10 cellular contexts compared by ENCODE assay signal in the genomic region with DNA sequence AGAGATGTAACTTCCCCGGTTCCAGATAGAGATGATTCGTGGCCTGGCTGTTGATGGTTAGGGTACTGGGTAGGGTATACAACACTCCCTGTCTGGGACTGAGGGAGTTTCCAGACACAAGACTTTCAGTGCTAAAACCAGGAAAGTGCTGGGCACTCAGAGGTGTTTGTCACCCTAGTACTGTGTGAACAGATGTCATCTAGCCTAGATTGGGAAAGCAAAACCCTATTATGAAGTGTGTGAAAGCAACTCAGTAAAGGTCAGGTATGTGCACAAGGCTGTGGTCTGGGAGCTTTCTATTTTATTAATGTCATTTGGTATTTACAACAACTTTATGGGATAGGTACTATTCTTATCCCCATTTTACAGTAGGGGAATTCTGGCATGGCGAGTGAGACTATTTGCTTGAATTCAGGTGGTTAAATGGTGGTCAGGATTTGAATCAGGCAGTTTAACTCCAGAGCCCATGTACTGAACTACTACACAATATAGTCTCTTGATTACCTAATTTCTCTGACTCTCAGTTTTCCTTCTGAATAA. TPM values are rescaled to one million over a fixed set of nuclear protein-coding genes. Genes with fewer than 3 reads are reported as not detected.
A peak's percentile ranks its signal among the peaks of the same experiment; 100 is the strongest.
DNase-seq lines count a peak whose midpoint lies in the region; ATAC-seq and TF ChIP-seq lines count a peak whose summit lies in the region.
"Had no signal": no experiment of that assay in that cellular context is flagged by ENCODE, and none has a peak within 500 bp of the region (broad histone marks: within the 10 kb centered on the region; RNA-seq: fewer than 3 reads in every experiment).

No MANE protein-coding gene starts in this region.

- H3K9ac ChIP-seq in neural progenitor cell: peak overlapping the region; percentile 2

- H3K4me3 Mint-ChIP-seq in activated naive CD8-positive, alpha-beta T cell treated with anti-CD3 and anti-CD28 coated beads, Interleukin-2, amount 50 U/mL, for 24 hours: peak overlapping the region; percentile 98
- peak overlapping the region; percentile 54 for H3K4me3 Mint-ChIP-seq in neural progenitor cell

- peaks cover 6% of the 10 kb centered on the region for H3F3A ChIP-seq in neural progenitor cell (ENCODE audit: low read depth)

- no peaks in the 10 kb centered on the region for H3K27me3 Mint-ChIP-seq in activated naive CD8-positive, alpha-beta T cell treated with anti-CD3 and anti-CD28 coated beads, Interleukin-2, amount 50 U/mL, for 24 hours
- H3K27me3 Mint-ChIP-seq in neural progenitor cell (ENCODE audit: insufficient read depth, low read depth): peaks cover 5% of the 10 kb centered on the region

- TF ChIP-seq CTCF in neural progenitor cell (IDR thresholded peaks at IDR 0.05): no peak

- H3K4me3 ChIP-seq in GM08714 (ENCODE audit: low read length) (peak overlapping the region; percentile 38), neural progenitor cell (no peak overlapping the region)

- no peaks in the 10 kb centered on the region for H3K27me3 ChIP-seq in neural progenitor cell

- intact Hi-C loops in left cardiac atrium (cut with DNase I): loop anchor here in 1 of 2 donors (5.0 kb wide), 1 partner anchor 102 kb away; no protein-coding TSS in a partner anchor

- ATAC-seq in HG03039 (IDR thresholded peaks at IDR 0.05; ENCODE audit: unreplicated experiment): peak; percentile 34
- peak; percentile 72 for ATAC-seq in activated naive CD8-positive, alpha-beta T cell treated with anti-CD3 and anti-CD28 coated beads, Interleukin-2, amount 50 U/mL, for 24 hours
- no peak for ATAC-seq in HG03135 (IDR thresholded peaks at IDR 0.05; ENCODE audit: unreplicated experiment)
- no peak for ATAC-seq in left cardiac atrium
- ATAC-seq in GM18517 (IDR thresholded peaks at IDR 0.05; ENCODE audit: unreplicated experiment): no peak

- H3K9me3 ChIP-seq in neural progenitor cell (ENCODE audit: low read depth): no peaks in the 10 kb centered on the region

- H3K4me2 ChIP-seq in neural progenitor cell: no peak overlapping the region

- H3K27ac Mint-ChIP-seq in activated naive CD8-positive, alpha-beta T cell treated with anti-CD3 and anti-CD28 coated beads, Interleukin-2, amount 50 U/mL, for 24 hours: peak overlapping the region; percentile 95
- no peak overlapping the region for H3K27ac Mint-ChIP-seq in neural progenitor cell

- H3K36me3 Mint-ChIP-seq in activated naive CD8-positive, alpha-beta T cell treated with anti-CD3 and anti-CD28 coated beads, Interleukin-2, amount 50 U/mL, for 24 hours (ENCODE audit: low read depth): peaks cover 67% of the 10 kb centered on the region
- peaks cover 23% of the 10 kb centered on the region for H3K36me3 Mint-ChIP-seq in neural progenitor cell

- DNase-seq in activated naive CD8-positive, alpha-beta T cell treated with anti-CD3 and anti-CD28 coated beads, Interleukin-2, amount 50 U/mL, for 24 hours: peak; percentile 42
- DNase-seq in neural progenitor cell (ENCODE audit: low spot score): no peak
- no peak for DNase-seq in left cardiac atrium
- no peak for DNase-seq in NCI-H146 (lab: John Stamatoyannopoulos, UW)
- DNase-seq: NCI-H2081 treated with DMSO at 0.1 percent for 48 hours, WERI-Rb-1 had no signal

- peaks cover 17% of the 10 kb centered on the region for H3K4me1 ChIP-seq in neural progenitor cell

- peaks cover 57% of the 10 kb centered on the region for H4K20me1 ChIP-seq in neural progenitor cell (ENCODE audit: low read depth)

- H3K27ac ChIP-seq in neural progenitor cell: no peak overlapping the region
- H3K27ac ChIP-seq: WERI-Rb-1 had no signal

- H3K4me1 Mint-ChIP-seq in activated naive CD8-positive, alpha-beta T cell treated with anti-CD3 and anti-CD28 coated beads, Interleukin-2, amount 50 U/mL, for 24 hours: peaks cover 66% of the 10 kb centered on the region
- peaks cover 30% of the 10 kb centered on the region for H3K4me1 Mint-ChIP-seq in neural progenitor cell

- H3K9me3 Mint-ChIP-seq in activated naive CD8-positive, alpha-beta T cell treated with anti-CD3 and anti-CD28 coated beads, Interleukin-2, amount 50 U/mL, for 24 hours: no peaks in the 10 kb centered on the region
- H3K9me3 Mint-ChIP-seq in neural progenitor cell: no peaks in the 10 kb centered on the region

- no peak overlapping the region for H2AFZ ChIP-seq in neural progenitor cell (replicated peaks)

- peaks cover 57% of the 10 kb centered on the region for H3K79me2 ChIP-seq in neural progenitor cell (ENCODE audit: low read depth)

- H3K36me3 ChIP-seq in neural progenitor cell: peaks cover 54% of the 10 kb centered on the region

RNA-seq across cellular contexts. Expression of gene BZW1, which starts 2.6 kb away (rescaled TPM):
- 374 and 421 TPM in 2 replicates for total RNA-seq in neural progenitor cell (ENCODE audit: low replicate concordance)
- total RNA-seq in left cardiac atrium: 100 to 1,000 TPM; 104 to 176 TPM

RNA-seq across cellular contexts. Expression of gene CLK1, which starts 50.1 kb away (rescaled TPM):
- 126 and 253 TPM in 2 replicates for total RNA-seq in neural progenitor cell (ENCODE audit: low replicate concordance)
- total RNA-seq in left cardiac atrium: 10 to 100 TPM; 52.9 to 54.6 TPM

Comparison
In these comparisons a context has a peak if more than half of its experiments do, and no peak if none do; other contexts are left out.
1. ATAC-seq: peak in HG03039 (single experiment) and activated naive CD8-positive, alpha-beta T cell treated with anti-CD3 and anti-CD28 coated beads, Interleukin-2, amount 50 U/mL, for 24 hours (single experiment); none in HG03135 (single experiment), left cardiac atrium (0 of 2) and GM18517 (single experiment).